ENCODE assay signal across 8 cellular contexts in genomic region chr5:56814963-56815656, GRCh38. TPM values are rescaled to one million over a fixed set of nuclear protein-coding genes. Genes with fewer than 3 reads are reported as not detected.
DNase-seq lines count a peak whose midpoint lies in the region; FAIRE-seq and TF ChIP-seq lines count a peak whose summit lies in the region.

Gene MAP3K1 (plus strand): TSS chr5:56815549. CDS start chr5:56815574, 25 bp downstream.

- peak within 1 kb of the TSS; percentile 84 for H3K4me3 Mint-ChIP-seq in astrocyte (ENCODE audit: unreplicated experiment)

- POLR2A ChIA-PET in HEK293T (lab: Yijun Ruan, JAX), result interaction anchor here (0.9 kb wide), 1 partner anchor 13 kb away, joined by 3 read pairs; no protein-coding TSS in a partner anchor

- DNase-seq in HEK293T (ENCODE audit: extremely low spot score) (peak; percentile 80), NAMALWA (ENCODE audit: low spot score) (peak; percentile 65), T-helper 22 cell (ENCODE audit: low read depth) (peak; percentile 73), astrocyte (ENCODE audit: low read depth) (peak; percentile 36), hepatic stellate cell (ENCODE audit: low spot score) (peak; percentile 83), renal cortical epithelial cell (ENCODE audit: low read depth) (no peak), vagina (ENCODE audit: extremely low spot score in 2 of 2) (no peak)

- peak within 1 kb of the TSS; percentile 91 for H3K4me2 ChIP-seq in astrocyte (ENCODE audit: low read length)

- H3K27ac ChIP-seq in astrocyte (ENCODE audit: low read depth, low read length) (peak within 1 kb of the TSS; percentile 65), vagina (peak within 1 kb of the TSS; percentile 97)

- no peaks in the 10 kb centered on the region for H3K4me1 Mint-ChIP-seq in astrocyte (ENCODE audit: low read depth, unreplicated experiment)

- no peaks in the 10 kb centered on the region for H3K9me3 ChIP-seq in astrocyte (ENCODE audit: insufficient read depth, low read depth, low read length)
- H3K9me3 ChIP-seq in vagina, result no peaks in the 10 kb centered on the region

- peaks cover 30% of the 10 kb centered on the region for H3K79me2 ChIP-seq in astrocyte (ENCODE audit: insufficient read depth, low read length)

- H3K36me3 ChIP-seq in astrocyte (ENCODE audit: insufficient read depth, low read length) (no peaks in the 10 kb centered on the region), vagina (no peaks in the 10 kb centered on the region)

- peaks cover 4% of the 10 kb centered on the region for H3K4me1 ChIP-seq in astrocyte (ENCODE audit: insufficient read depth, low read length)
- peaks cover 28% of the 10 kb centered on the region for H3K4me1 ChIP-seq in vagina

- no peaks in the 10 kb centered on the region for H3K27me3 Mint-ChIP-seq in astrocyte (ENCODE audit: low read depth, unreplicated experiment)

- H3K9ac ChIP-seq in astrocyte (ENCODE audit: low read length), result peak within 1 kb of the TSS; percentile 79

- H3K36me3 Mint-ChIP-seq in astrocyte (ENCODE audit: low read depth, unreplicated experiment), result no peaks in the 10 kb centered on the region

- H3K27ac Mint-ChIP-seq in astrocyte (ENCODE audit: unreplicated experiment), result peak within 1 kb of the TSS; percentile 77

- TF ChIP-seq CTCF in GM12875 (IDR thresholded peaks at IDR 0.05; ENCODE audit: borderline replicate concordance, insufficient read depth, low read depth, low read length), result no peak
- no peak for TF ChIP-seq CTCF in astrocyte (IDR thresholded peaks at IDR 0.05; ENCODE audit: insufficient read depth, low read depth, low read length)
- no peak for TF ChIP-seq CTCF in vagina (IDR thresholded peaks at IDR 0.05)

- TF ChIP-seq POLR2A in vagina (IDR thresholded peaks at IDR 0.05), result peak in 1 of 2 donors; percentile 35

- intact Hi-C loops in vagina (cut with DNase I), result no loop called here

- FAIRE-seq in astrocyte (lab: Jason Lieb, UNC), result no peak

- H2AFZ ChIP-seq in astrocyte (ENCODE audit: low read depth, low read length), result peak within 1 kb of the TSS; percentile 85

- no peaks in the 10 kb centered on the region for H3K9me3 Mint-ChIP-seq in astrocyte (ENCODE audit: unreplicated experiment)

- H4K20me1 ChIP-seq in astrocyte (ENCODE audit: insufficient read depth, low read length), result peaks cover 15% of the 10 kb centered on the region

- peak within 1 kb of the TSS; percentile 83 for H3K4me3 ChIP-seq in GM12875 (ENCODE audit: low read depth, low read length)
- H3K4me3 ChIP-seq in astrocyte (ENCODE audit: insufficient read depth, low read depth, low read length), result peak within 1 kb of the TSS; percentile 88
- H3K4me3 ChIP-seq in vagina, result peak within 1 kb of the TSS; percentile 85 to 92

- H3K27me3 ChIP-seq in astrocyte (ENCODE audit: insufficient read depth, low read length) (peaks cover 16% of the 10 kb centered on the region), vagina (no peaks in the 10 kb centered on the region)

- CTCF ChIA-PET in HEK293T (lab: Yijun Ruan, JAX), result interaction anchor here (0.6 kb wide), 1 partner anchor 550 kb away, joined by 3 read pairs; no protein-coding TSS in a partner anchor

TF ChIP-seq in HEK293T, 16 proteins besides CTCF, POLR2A, EP300 and RAD21:
- TF ChIP-seq FOXM1 (IDR thresholded peaks at IDR 0.05; ENCODE audit: borderline replicate concordance), result no peak
- TF ChIP-seq L3MBTL2 (conservative IDR thresholded peaks at IDR 0.05), result no peak; the same call in 1 of the 2 replicates
- no peak for TF ChIP-seq HDGF (IDR thresholded peaks at IDR 0.05; ENCODE audit: borderline replicate concordance)
- no peak for TF ChIP-seq SUZ12 (IDR thresholded peaks at IDR 0.05)
- no peak for TF ChIP-seq SP1 (IDR thresholded peaks at IDR 0.05)
- no peak for TF ChIP-seq NFRKB (IDR thresholded peaks at IDR 0.05)
- TF ChIP-seq ZNF384 (IDR thresholded peaks at IDR 0.05), result no peak
- no peak for TF ChIP-seq FOXA1 (IDR thresholded peaks at IDR 0.05)
- no peak for TF ChIP-seq TARDBP (IDR thresholded peaks at IDR 0.05)
- TF ChIP-seq ELF4 (IDR thresholded peaks at IDR 0.05), result no peak

RNA-seq across cellular contexts. Expression of gene MAP3K1, which starts in this region (rescaled TPM):
- total RNA-seq in astrocyte (9.5 and 10.4 TPM in 2 replicates), renal cortical epithelial cell (35.6 and 67.5 TPM in 2 replicates), vagina (33.1 TPM)

Comparison
In these comparisons a context has a peak if more than half of its experiments do, and no peak if none do; other contexts are left out.
1. DNase-seq: peak in HEK293T (single experiment), NAMALWA (single experiment), T-helper 22 cell (single experiment), astrocyte (single experiment) and hepatic stellate cell (single experiment); none in renal cortical epithelial cell (single experiment) and vagina (0 of 2).
2. Peak in every context shown above with its lines, with median percentiles within 50 percentile points of each other: H3K4me3 ChIP-seq.